In the genomic region with DNA sequence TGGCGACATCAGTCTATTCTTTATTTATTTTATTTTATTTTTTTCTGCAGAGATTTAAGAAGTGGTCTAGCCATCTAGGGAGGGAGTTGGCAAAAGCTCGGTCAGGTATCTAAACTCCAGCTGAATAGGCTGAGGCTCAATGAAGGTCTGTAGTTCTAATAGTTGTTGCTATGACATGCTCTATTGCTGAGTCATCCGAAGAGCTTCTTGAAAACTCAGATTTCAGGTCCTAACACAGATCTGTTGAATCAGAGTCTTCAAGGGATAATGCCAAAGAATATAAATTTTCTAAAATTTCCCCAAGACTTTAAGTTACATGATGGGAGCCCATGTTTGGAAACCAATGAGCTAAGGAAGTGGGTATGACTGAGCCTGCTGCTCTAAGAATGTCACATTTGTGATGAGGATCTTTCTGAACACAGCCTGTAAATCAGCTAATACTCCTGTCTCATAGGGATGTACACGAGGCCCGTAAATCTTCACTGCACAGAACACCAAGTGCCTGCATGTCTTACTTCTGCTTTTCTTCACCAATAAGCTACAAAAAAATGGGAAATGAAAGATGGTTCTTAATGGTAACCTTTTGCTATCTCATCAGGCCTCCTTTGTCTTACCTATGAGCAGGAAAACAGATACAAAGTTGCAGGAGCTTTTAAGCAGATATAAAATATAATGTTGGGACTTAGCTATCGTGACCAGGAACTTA, we compare ENCODE assay signal across 18 cellular contexts.
DNase-seq lines count a peak whose midpoint lies in the region; ATAC-seq and TF ChIP-seq lines count a peak whose summit lies in the region.
"Had no signal": no experiment of that assay in that cellular context is flagged by ENCODE, and none has a peak within 500 bp of the region (broad histone marks: within the 10 kb centered on the region; RNA-seq: fewer than 3 reads in every experiment).

No MANE protein-coding gene starts in this region.

- ATAC-seq in GM18861 (IDR thresholded peaks at IDR 0.05; ENCODE audit: unreplicated experiment) (peak; percentile 66), HG03159 (IDR thresholded peaks at IDR 0.05; ENCODE audit: unreplicated experiment) (peak; percentile 60)
- ATAC-seq: left ventricle myocardium superior had no signal

- no peak overlapping the region for H2AFZ ChIP-seq in OCI-LY7 (ENCODE audit: low read length)

- BruUV-seq in OCI-LY7 (replicated peaks; lab: Mats Ljungman, UMichigan) = no TSS peak

- no peak for TF ChIP-seq CTCF in OCI-LY7 (conservative IDR thresholded peaks at IDR 0.05; ENCODE audit: low read length)

- H4K20me1 ChIP-seq in OCI-LY7 (ENCODE audit: insufficient read depth, low read length) = no peaks in the 10 kb centered on the region
- H4K20me1 ChIP-seq: BLaER1 had no signal

- H3K79me2 ChIP-seq in OCI-LY7 (ENCODE audit: insufficient read depth, low read depth, low read length) = no peaks in the 10 kb centered on the region

- POLR2A ChIA-PET in OCI-LY7 (lab: Charles Lee) = interaction anchor here (0.5 to 0.6 kb wide), 5 partner anchors 21 to 966 kb away, joined by 3 read pairs; no protein-coding TSS in a partner anchor

- CTCF ChIA-PET in OCI-LY7 (lab: Charles Lee; ENCODE audit: unreplicated experiment) = no interaction called here

- H3K36me3 ChIP-seq in OCI-LY7 (ENCODE audit: insufficient read depth, low read length) = no peaks in the 10 kb centered on the region
- H3K36me3 ChIP-seq: BLaER1, breast epithelium, transverse colon had no signal

- H3K4me2 ChIP-seq in OCI-LY7 (ENCODE audit: low read length) = no peak overlapping the region
- H3K4me2 ChIP-seq: BLaER1 had no signal

- H3K4me1 ChIP-seq in OCI-LY7 (ENCODE audit: insufficient read depth, low read length, poor library complexity, severe bottlenecking) = no peaks in the 10 kb centered on the region
- H3K4me1 ChIP-seq: BLaER1, breast epithelium, transverse colon had no signal

- no peaks in the 10 kb centered on the region for H3K9me3 ChIP-seq in OCI-LY7 (ENCODE audit: low read length)
- H3K9me3 ChIP-seq: BLaER1, breast epithelium, transverse colon had no signal

- no peaks in the 10 kb centered on the region for H3K9me2 ChIP-seq in OCI-LY7 (ENCODE audit: insufficient read depth, low read length)

- intact Hi-C loops in OCI-LY7 (cut with micrococcal nuclease; ENCODE audit: unreplicated experiment) = no loop called here

- no peak overlapping the region for H3K4me3 ChIP-seq in OCI-LY7 (ENCODE audit: low read depth, low read length, poor library complexity, severe bottlenecking)
- H3K4me3 ChIP-seq: BLaER1, breast epithelium, transverse colon had no signal

- no peak overlapping the region for H3K27ac ChIP-seq in OCI-LY7 (ENCODE audit: low read depth, low read length, poor library complexity, severe bottlenecking)
- H3K27ac ChIP-seq: BLaER1, breast epithelium, transverse colon had no signal

- DNase-seq in OCI-LY7 (ENCODE audit: low spot score) (peak; percentile 3), kidney tubule cell (ENCODE audit: low spot score) (peak; percentile 1), D341Med (ENCODE audit: low spot score) (no peak)
- DNase-seq in activated CD8-positive, alpha-beta memory T cell treated with anti-CD3 and anti-CD28 coated beads, Interleukin-2, amount 50 U/mL, for 4 hours = no peak
- no peak for DNase-seq in stimulated activated CD8-positive, alpha-beta memory T cell treated with anti-CD3 and anti-CD28 coated beads, Interleukin-4, amount 100 ng/mL, for 48 hours
- no peak for DNase-seq in activated CD4-positive, CD25-positive, alpha-beta regulatory T cell (lab: John Stamatoyannopoulos, UW)
- DNase-seq: activated CD4-positive, alpha-beta T cell treated with anti-CD3 and anti-CD28 coated beads for 1 hour; activated naive CD4-positive, alpha-beta T cell treated with anti-CD3 and anti-CD28 coated beads, Interleukin-2, amount 50 U/mL, for 16 hours; H9; left ventricle myocardium superior; NCI-H1105; NCI-H226; retina; transverse colon had no signal

Comparison
In these comparisons a context has a peak if more than half of its experiments do, and no peak if none do; other contexts are left out.
1. DNase-seq: peak in OCI-LY7 (single experiment) and kidney tubule cell (single experiment); none in activated CD8-positive, alpha-beta memory T cell treated with anti-CD3 and anti-CD28 coated beads, Interleukin-2, amount 50 U/mL, for 4 hours (single experiment), stimulated activated CD8-positive, alpha-beta memory T cell treated with anti-CD3 and anti-CD28 coated beads, Interleukin-4, amount 100 ng/mL, for 48 hours (single experiment), activated CD4-positive, CD25-positive, alpha-beta regulatory T cell (0 of 4) and D341Med (single experiment).